Comparison of ENCODE assay signal across 8 cellular contexts in genomic region chr2:224039080-224039769, GRCh38. TPM values are rescaled to one million over a fixed set of nuclear protein-coding genes. Genes with fewer than 3 reads are reported as not detected.
DNase-seq lines count a peak whose midpoint lies in the region; ATAC-seq, FAIRE-seq and TF ChIP-seq lines count a peak whose summit lies in the region.

A gene with protein sequence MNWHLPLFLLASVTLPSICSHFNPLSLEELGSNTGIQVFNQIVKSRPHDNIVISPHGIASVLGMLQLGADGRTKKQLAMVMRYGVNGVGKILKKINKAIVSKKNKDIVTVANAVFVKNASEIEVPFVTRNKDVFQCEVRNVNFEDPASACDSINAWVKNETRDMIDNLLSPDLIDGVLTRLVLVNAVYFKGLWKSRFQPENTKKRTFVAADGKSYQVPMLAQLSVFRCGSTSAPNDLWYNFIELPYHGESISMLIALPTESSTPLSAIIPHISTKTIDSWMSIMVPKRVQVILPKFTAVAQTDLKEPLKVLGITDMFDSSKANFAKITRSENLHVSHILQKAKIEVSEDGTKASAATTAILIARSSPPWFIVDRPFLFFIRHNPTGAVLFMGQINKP (minus strand): TSS chr2:224039286. CDS start chr2:224001900, 37,386 bp downstream.

- peaks cover 31% of the 10 kb centered on the region for H4K20me1 ChIP-seq in astrocyte (ENCODE audit: insufficient read depth, low read length)

- peaks cover 9% of the 10 kb centered on the region for H3K4me1 ChIP-seq in astrocyte (ENCODE audit: insufficient read depth, low read length)
- no peaks in the 10 kb centered on the region for H3K4me1 ChIP-seq in rectal smooth muscle tissue (ENCODE audit: control insufficient read depth, insufficient read depth, low read length)

- peak; percentile 52 for ATAC-seq in GM21447 (IDR thresholded peaks at IDR 0.05; ENCODE audit: unreplicated experiment)

- CTCF ChIA-PET in Calu3 (lab: Charles Lee), result interaction anchor here (0.6 to 2.1 kb wide), 6 partner anchors 10 to 245 kb away, joined by 3 to 9 read pairs (median 4); no protein-coding TSS in a partner anchor

- H3K4me3 ChIP-seq in astrocyte (ENCODE audit: insufficient read depth, low read depth, low read length) (peak within 1 kb of the TSS; percentile 75), rectal smooth muscle tissue (ENCODE audit: low read length) (peak within 1 kb of the TSS; percentile 70)

- H3K36me3 ChIP-seq in astrocyte (ENCODE audit: insufficient read depth, low read length) (no peaks in the 10 kb centered on the region), rectal smooth muscle tissue (ENCODE audit: control insufficient read depth, insufficient read depth, low read length) (no peaks in the 10 kb centered on the region)

- no peak within 1 kb of the TSS for H3K27ac ChIP-seq in astrocyte (ENCODE audit: low read depth, low read length)
- no peak within 1 kb of the TSS for H3K27ac ChIP-seq in rectal smooth muscle tissue (ENCODE audit: low read depth, low read length)

- H3K36me3 Mint-ChIP-seq in Calu3 (ENCODE audit: insufficient read depth, unreplicated experiment) (peaks cover 22% of the 10 kb centered on the region), IgD-negative memory B cell (no peaks in the 10 kb centered on the region), astrocyte (ENCODE audit: low read depth, unreplicated experiment) (peaks cover 5% of the 10 kb centered on the region)

- H3K4me2 ChIP-seq in astrocyte (ENCODE audit: low read length), result peak within 1 kb of the TSS; percentile 85

- FAIRE-seq in astrocyte (lab: Jason Lieb, UNC), result no peak

- H3K4me1 Mint-ChIP-seq in Calu3 (ENCODE audit: low read depth, unreplicated experiment), result peaks cover 40% of the 10 kb centered on the region
- peaks cover 8 to 18% (median 10%) of the 10 kb centered on the region in 3 donors for H3K4me1 Mint-ChIP-seq in IgD-negative memory B cell
- peaks cover 12% of the 10 kb centered on the region for H3K4me1 Mint-ChIP-seq in astrocyte (ENCODE audit: low read depth, unreplicated experiment)

- H3K9me3 Mint-ChIP-seq in Calu3 (ENCODE audit: low read depth, unreplicated experiment), result no peaks in the 10 kb centered on the region
- peaks cover 0 to 2% (median 0%) of the 10 kb centered on the region in 3 donors for H3K9me3 Mint-ChIP-seq in IgD-negative memory B cell
- peaks cover 8% of the 10 kb centered on the region for H3K9me3 Mint-ChIP-seq in astrocyte (ENCODE audit: unreplicated experiment)

- TF ChIP-seq CTCF in Calu3 (IDR thresholded peaks at IDR 0.05; ENCODE audit: unreplicated experiment) (no peak), astrocyte (IDR thresholded peaks at IDR 0.05; ENCODE audit: insufficient read depth, low read depth, low read length) (no peak)

- intact Hi-C loops in Calu3 (cut with micrococcal nuclease; ENCODE audit: unreplicated experiment), result loop anchor here (1.0 kb wide), 2 partner anchors 103 to 245 kb away; no protein-coding TSS in a partner anchor
- intact Hi-C loops in T-helper 1 cell treated with Interleukin-12 subunit alpha and Interleukin-12 subunit beta and Interleukin-4 antibody, amounts not matched to agents 30 ng/mL and 1 ng/mL, for 36 hours (cut with micrococcal nuclease), result loop anchor here (1.0 to 5.0 kb wide), 3 partner anchors 46 to 548 kb away; partner anchors contain the start of genes AP1S3 and CUL3

- H3K27me3 Mint-ChIP-seq in Calu3 (ENCODE audit: unreplicated experiment), result peaks cover 37% of the 10 kb centered on the region
- peaks cover 42% of the 10 kb centered on the region for H3K27me3 Mint-ChIP-seq in IgD-negative memory B cell
- H3K27me3 Mint-ChIP-seq in astrocyte (ENCODE audit: low read depth, unreplicated experiment), result peaks cover 6% of the 10 kb centered on the region

- no TSS peak for BruUV-seq in Calu3 (replicated peaks; lab: Mats Ljungman, UMichigan)

- peaks cover 31% of the 10 kb centered on the region for H3K79me2 ChIP-seq in astrocyte (ENCODE audit: insufficient read depth, low read length)

- peak within 1 kb of the TSS; percentile 86 for H2AFZ ChIP-seq in astrocyte (ENCODE audit: low read depth, low read length)

- DNase-seq in Calu3 (peak; percentile 76), astrocyte (ENCODE audit: low read depth) (peak; percentile 37), hippocampal formation (lab: John Stamatoyannopoulos, UW) (peak; percentile 60 to 71), inferior parietal cortex (ENCODE audit: extremely low spot score) (no peak)

- H3K27ac Mint-ChIP-seq in Calu3 (ENCODE audit: unreplicated experiment) (peak within 1 kb of the TSS; percentile 59), IgD-negative memory B cell (peak within 1 kb of the TSS in 1 of 3 donors; percentile 50), astrocyte (ENCODE audit: unreplicated experiment) (peak within 1 kb of the TSS; percentile 16)

- H3K27me3 ChIP-seq in astrocyte (ENCODE audit: insufficient read depth, low read length), result no peaks in the 10 kb centered on the region
- peaks cover 4% of the 10 kb centered on the region for H3K27me3 ChIP-seq in rectal smooth muscle tissue (ENCODE audit: control insufficient read depth, insufficient read depth, low read length)

- H3K9ac ChIP-seq in astrocyte (ENCODE audit: low read length) (peak within 1 kb of the TSS; percentile 71), rectal smooth muscle tissue (ENCODE audit: low read length) (no peak within 1 kb of the TSS)

- H3K4me3 Mint-ChIP-seq in Calu3 (ENCODE audit: low read depth, unreplicated experiment) (peak within 1 kb of the TSS; percentile 93), IgD-negative memory B cell (peak within 1 kb of the TSS; percentile 81 to 98 (median 94)), astrocyte (ENCODE audit: unreplicated experiment) (peak within 1 kb of the TSS; percentile 93)

- no peaks in the 10 kb centered on the region for H3K9me3 ChIP-seq in astrocyte (ENCODE audit: insufficient read depth, low read depth, low read length)

RNA-seq across cellular contexts. Expression of the gene that starts here (rescaled TPM):
- total RNA-seq in Calu3 (2022), result 34.7 and 39.7 TPM in 2 replicates
- polyA plus RNA-seq in IgD-negative memory B cell, result 2.9 TPM
- total RNA-seq in T-helper 1 cell treated with Interleukin-12 subunit alpha and Interleukin-12 subunit beta and Interleukin-4 antibody, amounts not matched to agents 30 ng/mL and 1 ng/mL, for 36 hours, result 19.4 and 21.1 TPM in 2 replicates
- 375 and 389 TPM in 2 replicates for total RNA-seq in astrocyte
